Comparison of ENCODE assay signal across 1 cellular context in genomic region chr16:29805232-29806095, GRCh38.
TF ChIP-seq lines count a peak whose summit lies in the region.

No MANE protein-coding gene starts in this region.

TF ChIP-seq in HepG2, 621 proteins besides CTCF, POLR2A, EP300 and RAD21 (continued from another document and continues in another):
- TF ChIP-seq HDAC2 (CRISPR knock-in tag; IDR thresholded peaks at IDR 0.05) (peak; percentile 82), ZMYM4 (CRISPR knock-in tag; IDR thresholded peaks at IDR 0.05) (peak; percentile 89), ZNF660 (CRISPR knock-in tag; IDR thresholded peaks at IDR 0.05; ENCODE audit: borderline replicate concordance, low read depth) (no peak), USF2 (IDR thresholded peaks at IDR 0.05; ENCODE audit: low read depth, low read length) (peak; percentile 50), USF2 (CRISPR knock-in tag; IDR thresholded peaks at IDR 0.05; ENCODE audit: borderline replicate concordance) (peak; percentile 74; the same call in 1 of the 2 replicates), ZNF512B (CRISPR knock-in tag; IDR thresholded peaks at IDR 0.05; ENCODE audit: borderline replicate concordance) (no peak), HNRNPH1 (optimal IDR thresholded peaks at IDR 0.05; ENCODE audit: low read depth, low read length) (no peak), SRSF4 (IDR thresholded peaks at IDR 0.05; ENCODE audit: low read depth, low read length, poor library complexity, severe bottlenecking) (no peak), ZNF414 (CRISPR knock-in tag; IDR thresholded peaks at IDR 0.05) (peak; percentile 80), SNAI1 (CRISPR knock-in tag; IDR thresholded peaks at IDR 0.05; ENCODE audit: borderline replicate concordance) (no peak; the same call in 1 of the 2 replicates), GATAD2A (CRISPR knock-in tag; IDR thresholded peaks at IDR 0.05) (peak; percentile 81), ZNF614 (CRISPR knock-in tag; IDR thresholded peaks at IDR 0.05; ENCODE audit: borderline replicate concordance) (peak; percentile 87), ZNF552 (CRISPR knock-in tag; IDR thresholded peaks at IDR 0.05; ENCODE audit: borderline replicate concordance) (peak; percentile 93; the same call in 1 of the 2 replicates), ZNF605 (CRISPR knock-in tag; IDR thresholded peaks at IDR 0.05) (0 out of 2 replicates have a peak, but pooled peaks have one; percentile 15), ZFY (CRISPR knock-in tag; IDR thresholded peaks at IDR 0.05) (peak; percentile 93), ZNF136 (CRISPR knock-in tag; IDR thresholded peaks at IDR 0.05; ENCODE audit: low read depth) (peak; percentile 88), HNRNPL (IDR thresholded peaks at IDR 0.05; ENCODE audit: low read depth, low read length) (peak; percentile 54; the same call in 1 of the 2 replicates), ZNF740 (CRISPR knock-in tag; IDR thresholded peaks at IDR 0.05) (peak; percentile 98), SRSF1 (optimal IDR thresholded peaks at IDR 0.05; ENCODE audit: low read depth, low read length) (peak; percentile 97), ZNF3 (CRISPR knock-in tag; IDR thresholded peaks at IDR 0.05) (peak; percentile 52; the same call in 1 of the 2 replicates), PAF1 (CRISPR knock-in tag; IDR thresholded peaks at IDR 0.05) (no peak; the same call in 1 of the 2 replicates), ZNF883 (CRISPR knock-in tag; IDR thresholded peaks at IDR 0.05; ENCODE audit: not compliant biosample characterization) (peak; percentile 98), SIN3A (IDR thresholded peaks at IDR 0.05; ENCODE audit: borderline replicate concordance, low read depth, low read length) (peak; percentile 86), MED1 (CRISPR knock-in tag; IDR thresholded peaks at IDR 0.05) (peak; percentile 93), ZSCAN22 (CRISPR knock-in tag; IDR thresholded peaks at IDR 0.05) (no peak), BATF2 (CRISPR knock-in tag; IDR thresholded peaks at IDR 0.05) (peak; percentile 96), ZFYVE20 (CRISPR knock-in tag; IDR thresholded peaks at IDR 0.05; ENCODE audit: borderline replicate concordance, low read depth) (no peak; the same call in 1 of the 2 replicates), ZNF747 (CRISPR knock-in tag; IDR thresholded peaks at IDR 0.05; ENCODE audit: borderline replicate concordance) (peak; percentile 86), ZNF691 (CRISPR knock-in tag; IDR thresholded peaks at IDR 0.05; ENCODE audit: borderline replicate concordance, low read depth) (peak; percentile 90), PTBP1 (IDR thresholded peaks at IDR 0.05; ENCODE audit: low read depth, low read length, poor library complexity, severe bottlenecking) (no peak), NFYB (CRISPR knock-in tag; IDR thresholded peaks at IDR 0.05) (peak; percentile 76), AGO1 (IDR thresholded peaks at IDR 0.05; ENCODE audit: low read depth, low read length, poor library complexity, severe bottlenecking) (peak; percentile 99), ZBTB7A (CRISPR knock-in tag; IDR thresholded peaks at IDR 0.05) (0 out of 2 replicates have a peak, but pooled peaks have one; percentile 51), PPARG (CRISPR knock-in tag; conservative IDR thresholded peaks at IDR 0.05) (0 out of 2 replicates have a peak, but pooled peaks have one; percentile 74), ZNF446 (CRISPR knock-in tag; IDR thresholded peaks at IDR 0.05) (no peak), NR1H2 (CRISPR knock-in tag; IDR thresholded peaks at IDR 0.05; ENCODE audit: borderline replicate concordance, low read depth) (no peak), ZNF644 (CRISPR knock-in tag; IDR thresholded peaks at IDR 0.05; ENCODE audit: low read depth) (no peak), MAFG (CRISPR knock-in tag; IDR thresholded peaks at IDR 0.05) (no peak), NCOA2 (CRISPR knock-in tag; IDR thresholded peaks at IDR 0.05) (peak; percentile 85), POGK (CRISPR knock-in tag; conservative IDR thresholded peaks at IDR 0.05) (peak; percentile 99), ZNF841 (CRISPR knock-in tag; IDR thresholded peaks at IDR 0.05; ENCODE audit: borderline replicate concordance) (peak; percentile 82; the same call in 1 of the 2 replicates), ZNF251 (CRISPR knock-in tag; IDR thresholded peaks at IDR 0.05) (no peak), ARNT (IDR thresholded peaks at IDR 0.05) (no peak), PAWR (CRISPR knock-in tag; IDR thresholded peaks at IDR 0.05; ENCODE audit: borderline replicate concordance) (no peak; the same call in 1 of the 2 replicates), RNF2 (conservative IDR thresholded peaks at IDR 0.05; ENCODE audit: low read depth) (0 out of 2 replicates have a peak, but pooled peaks have one; percentile 39), ZNF512 (CRISPR knock-in tag; IDR thresholded peaks at IDR 0.05) (no peak), ZNF253 (CRISPR knock-in tag; IDR thresholded peaks at IDR 0.05; ENCODE audit: borderline replicate concordance) (no peak), RARA (CRISPR knock-in tag; IDR thresholded peaks at IDR 0.05) (0 out of 2 replicates have a peak, but pooled peaks have one; percentile 41), ZNF670 (CRISPR knock-in tag; IDR thresholded peaks at IDR 0.05; ENCODE audit: borderline replicate concordance) (peak; percentile 96), ZNF484 (CRISPR knock-in tag; IDR thresholded peaks at IDR 0.05; ENCODE audit: borderline replicate concordance, low read depth) (no peak), ZNF766 (CRISPR knock-in tag; IDR thresholded peaks at IDR 0.05; ENCODE audit: borderline replicate concordance) (peak; percentile 80; the same call in 1 of the 2 replicates), CEBPB (IDR thresholded peaks at IDR 0.05; ENCODE audit: borderline replicate concordance, low read depth, low read length) (no peak), MYC (CRISPR knock-in tag; IDR thresholded peaks at IDR 0.05; ENCODE audit: borderline replicate concordance) (peak; percentile 99), ZNF616 (CRISPR knock-in tag; IDR thresholded peaks at IDR 0.05; ENCODE audit: low read depth) (peak; percentile 95), TFDP1 (CRISPR knock-in tag; IDR thresholded peaks at IDR 0.05; ENCODE audit: borderline replicate concordance) (peak; percentile 96), ZNF280D (CRISPR knock-in tag; IDR thresholded peaks at IDR 0.05) (peak; percentile 78; the same call in 1 of the 2 replicates)
